ENCODE assay signal across 13 cellular contexts in genomic region chr3:144643778-144644191, GRCh38.
DNase-seq lines count a peak whose midpoint lies in the region; ATAC-seq and TF ChIP-seq lines count a peak whose summit lies in the region.
"Had no signal": no experiment of that assay in that cellular context is flagged by ENCODE, and none has a peak within 500 bp of the region (broad histone marks: within the 10 kb centered on the region; RNA-seq: fewer than 3 reads in every experiment).

No MANE protein-coding gene starts in this region.

- in situ Hi-C loops in gastrocnemius medialis (cut with MboI; ENCODE audit: low sequenced_read_pairs in 4 of 4) = no loop called here

- H3K27me3 ChIP-seq in gastrocnemius medialis = no peaks in the 10 kb centered on the region

- H3K4me3 ChIP-seq in choroid plexus epithelial cell (ENCODE audit: low read depth, low read length) (no peak overlapping the region), gastrocnemius medialis (no peak overlapping the region)
- H3K4me3 ChIP-seq: HAP-1 had no signal

- no peaks in the 10 kb centered on the region for H3K36me3 ChIP-seq in gastrocnemius medialis
- H3K36me3 ChIP-seq: HAP-1 had no signal

- ATAC-seq in left cardiac atrium (peak; percentile 44 to 54), left ventricle myocardium superior (no peak), HG03439 (IDR thresholded peaks at IDR 0.05; ENCODE audit: unreplicated experiment) (no peak), gastrocnemius medialis (no peak)
- ATAC-seq: activated CD8-positive, alpha-beta T cell treated with anti-CD3 and anti-CD28 coated beads, Interleukin-2, amount 10 ng/mL, durations not matched to agents 7 days and 5 days had no signal

- no peaks in the 10 kb centered on the region for H3K9me3 ChIP-seq in gastrocnemius medialis
- H3K9me3 ChIP-seq: HAP-1 had no signal

- H3K4me1 ChIP-seq in gastrocnemius medialis = no peaks in the 10 kb centered on the region

- intact Hi-C loops in left cardiac atrium (cut with DNase I) = no loop called here
- intact Hi-C loops in left ventricle myocardium superior (cut with micrococcal nuclease) = no loop called here
- intact Hi-C loops in gastrocnemius medialis (cut with DNase I; ENCODE audit: low total_unique reads) = no loop called here

- DNase-seq in left cardiac atrium (no peak), left ventricle myocardium superior (no peak), choroid plexus epithelial cell (ENCODE audit: low read depth) (peak; percentile 50), islet precursor cell (peak; percentile 53), activated gamma-delta T cell (lab: John Stamatoyannopoulos, UW) (no peak), gastrocnemius medialis (no peak)
- no peak for DNase-seq in activated CD4-positive, CD25-positive, alpha-beta regulatory T cell (lab: John Stamatoyannopoulos, UW)
- DNase-seq: activated CD8-positive, alpha-beta T cell treated with anti-CD3 and anti-CD28 coated beads, Interleukin-2, amount 10 ng/mL, durations not matched to agents 7 days and 5 days; activated effector memory CD4-positive, alpha-beta T cell treated with Interleukin-2 at 50 U/mL for 16 hours; endodermal cell; small intestine had no signal

- no peak overlapping the region for H3K27ac ChIP-seq in gastrocnemius medialis

- TF ChIP-seq CTCF in choroid plexus epithelial cell (conservative IDR thresholded peaks at IDR 0.05; ENCODE audit: low read depth, low read length) (no peak), gastrocnemius medialis (IDR thresholded peaks at IDR 0.05 in 4 of 5, conservative IDR thresholded peaks at IDR 0.05 in 1 of 5) (no peak)

- no peak for TF ChIP-seq POLR2A in gastrocnemius medialis (IDR thresholded peaks at IDR 0.05)

Comparison
In these comparisons a context has a peak if more than half of its experiments do, and no peak if none do; other contexts are left out.
1. ATAC-seq: peak in left cardiac atrium (2 of 2); none in left ventricle myocardium superior (single experiment), HG03439 (single experiment) and gastrocnemius medialis (0 of 2).
2. DNase-seq: peak in choroid plexus epithelial cell (single experiment) and islet precursor cell (single experiment); none in left cardiac atrium (single experiment), left ventricle myocardium superior (single experiment), activated gamma-delta T cell (single experiment), activated CD4-positive, CD25-positive, alpha-beta regulatory T cell (0 of 4) and gastrocnemius medialis (0 of 2).